4 cellular contexts compared by ENCODE assay signal in genomic region chr12:21812340-21812739, GRCh38. TPM values are rescaled to one million over a fixed set of nuclear protein-coding genes. Genes with fewer than 3 reads are reported as not detected.
"Had no signal": no experiment of that assay in that cellular context is flagged by ENCODE, and none has a peak within 500 bp of the region (broad histone marks: within the 10 kb centered on the region; RNA-seq: fewer than 3 reads in every experiment).

No MANE protein-coding gene starts in this region.

RNA-seq across cellular contexts. Expression of gene KCNJ8, which starts 37.8 kb away (rescaled TPM):
- total RNA-seq: OCI-LY7, PC-9, SJSA1, SK-MEL-5 had no signal
